ENCODE assay signal across 1 cellular context in the genomic region with DNA sequence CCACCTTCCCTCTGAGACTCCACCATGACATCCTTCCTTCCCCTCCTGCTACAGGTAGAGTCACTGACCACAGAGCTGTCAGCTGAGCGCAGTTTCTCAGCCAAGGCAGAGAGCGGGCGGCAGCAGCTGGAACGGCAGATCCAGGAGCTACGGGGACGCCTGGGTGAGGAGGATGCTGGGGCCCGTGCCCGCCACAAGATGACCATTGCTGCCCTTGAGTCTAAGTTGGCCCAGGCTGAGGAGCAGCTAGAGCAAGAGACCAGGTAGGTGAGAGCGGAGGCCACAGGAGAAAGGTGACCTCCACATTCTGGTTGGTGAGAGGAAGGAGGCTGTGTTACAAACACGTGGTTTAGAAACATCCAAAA.
TF ChIP-seq lines count a peak whose summit lies in the region.

No MANE protein-coding gene starts in this region.

TF ChIP-seq in A549, 52 proteins besides CTCF, POLR2A, EP300 and RAD21 (continued from another document):
- TF ChIP-seq, protein P1, sequence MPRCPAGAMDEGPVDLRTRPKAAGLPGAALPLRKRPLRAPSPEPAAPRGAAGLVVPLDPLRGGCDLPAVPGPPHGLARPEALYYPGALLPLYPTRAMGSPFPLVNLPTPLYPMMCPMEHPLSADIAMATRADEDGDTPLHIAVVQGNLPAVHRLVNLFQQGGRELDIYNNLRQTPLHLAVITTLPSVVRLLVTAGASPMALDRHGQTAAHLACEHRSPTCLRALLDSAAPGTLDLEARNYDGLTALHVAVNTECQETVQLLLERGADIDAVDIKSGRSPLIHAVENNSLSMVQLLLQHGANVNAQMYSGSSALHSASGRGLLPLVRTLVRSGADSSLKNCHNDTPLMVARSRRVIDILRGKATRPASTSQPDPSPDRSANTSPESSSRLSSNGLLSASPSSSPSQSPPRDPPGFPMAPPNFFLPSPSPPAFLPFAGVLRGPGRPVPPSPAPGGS (IDR thresholded peaks at IDR 0.05), result no peak
- no peak for TF ChIP-seq CEBPB (IDR thresholded peaks at IDR 0.05)
- TF ChIP-seq HOXB5 (CRISPR knock-in tag; IDR thresholded peaks at IDR 0.05), result no peak
- no peak for TF ChIP-seq CHD2 (IDR thresholded peaks at IDR 0.05; ENCODE audit: low read length, partially characterized antibody)
- TF ChIP-seq BHLHE40 (IDR thresholded peaks at IDR 0.05; ENCODE audit: low read depth, low read length), result no peak
- TF ChIP-seq TFCP2L1 (CRISPR knock-in tag; IDR thresholded peaks at IDR 0.05), result no peak
- no peak for TF ChIP-seq HEYL (CRISPR knock-in tag; IDR thresholded peaks at IDR 0.05)
- no peak for TF ChIP-seq TP53 (CRISPR knock-in tag; IDR thresholded peaks at IDR 0.05)
- no peak for TF ChIP-seq HDAC2 (IDR thresholded peaks at IDR 0.05)
- TF ChIP-seq ZNF302 (CRISPR knock-in tag; IDR thresholded peaks at IDR 0.05), result no peak
- TF ChIP-seq POLR2AphosphoS2 (conservative IDR thresholded peaks at IDR 0.05; ENCODE audit: low read length), result no peak
- TF ChIP-seq RNF2 (IDR thresholded peaks at IDR 0.05; ENCODE audit: borderline replicate concordance, low read depth), result no peak
- no peak for TF ChIP-seq KDM1A (IDR thresholded peaks at IDR 0.05; ENCODE audit: low read depth)
TF ChIP-seq in A549: peak in this region for 0.
